Comparison of ENCODE assay signal across 14 cellular contexts in genomic region chr15:90552929-90553211, GRCh38. TPM values are rescaled to one million over a fixed set of nuclear protein-coding genes. Genes with fewer than 3 reads are reported as not detected.
A peak's percentile ranks its signal among the peaks of the same experiment; 100 is the strongest.
DNase-seq lines count a peak whose midpoint lies in the region; TF ChIP-seq lines count a peak whose summit lies in the region.
"Had no signal": no experiment of that assay in that cellular context is flagged by ENCODE, and none has a peak within 500 bp of the region (broad histone marks: within the 10 kb centered on the region; RNA-seq: fewer than 3 reads in every experiment).

No MANE protein-coding gene starts in this region.

- H3K27me3 ChIP-seq in Peyer's patch: no peaks in the 10 kb centered on the region
- H3K27me3 ChIP-seq in breast epithelium: no peaks in the 10 kb centered on the region
- H3K27me3 ChIP-seq in subcutaneous abdominal adipose tissue (ENCODE audit: control insufficient read depth in 5 of 5, insufficient read depth in 4 of 5, low read length in 5 of 5): no peaks in the 10 kb centered on the region
- H3K27me3 ChIP-seq: neural progenitor cell had no signal

- WGBS in mesodermal cell (ENCODE audit: insufficient coverage in 2 of 2), 2 experiments: no CpG with 5 or more reads among the region's 1 CpG

- H3K9ac ChIP-seq in subcutaneous abdominal adipose tissue (ENCODE audit: low read length in 5 of 5): peak overlapping the region in 2 of 5 donors; percentile 4 to 65
- H3K9ac ChIP-seq: neural progenitor cell had no signal

- DNase-seq in Peyer's patch (no peak), breast epithelium (ENCODE audit: low spot score in 2 of 2) (no peak), HuH-7 (ENCODE audit: low spot score) (no peak), AG08395 (ENCODE audit: low spot score) (no peak), Kasumi-1 (lab: John Stamatoyannopoulos, UW) (no peak)
- no peak for DNase-seq in effector CD8-positive, alpha-beta T cell (lab: John Stamatoyannopoulos, UW)
- DNase-seq: activated effector memory CD4-positive, alpha-beta T cell treated with anti-CD3 and anti-CD28 coated beads, Interleukin-2, amount 50 U/mL, for 16 hours; CD4-positive, alpha-beta T cell; GF-D8; NCI-H1092; NCI-H446 treated with DMSO at 0.1 percent for 48 hours had no signal

- H3K36me3 ChIP-seq in Peyer's patch: no peaks in the 10 kb centered on the region
- H3K36me3 ChIP-seq in breast epithelium: no peaks in the 10 kb centered on the region
- no peaks in the 10 kb centered on the region for H3K36me3 ChIP-seq in mesodermal cell (ENCODE audit: control insufficient read depth, insufficient read depth, low read length)
- peaks cover 0 to 12% (median 3%) of the 10 kb centered on the region in 5 donors for H3K36me3 ChIP-seq in subcutaneous abdominal adipose tissue (ENCODE audit: control insufficient read depth in 5 of 5, insufficient read depth in 5 of 5, low read length in 5 of 5)
- H3K36me3 ChIP-seq: neural progenitor cell had no signal

- TF ChIP-seq CTCF in Peyer's patch (IDR thresholded peaks at IDR 0.05) (no peak), breast epithelium (IDR thresholded peaks at IDR 0.05) (no peak)

- no peaks in the 10 kb centered on the region for H3K9me3 ChIP-seq in Peyer's patch
- H3K9me3 ChIP-seq in breast epithelium: no peaks in the 10 kb centered on the region
- no peaks in the 10 kb centered on the region for H3K9me3 ChIP-seq in mesodermal cell (ENCODE audit: control insufficient read depth, low read length)
- H3K9me3 ChIP-seq in subcutaneous abdominal adipose tissue (ENCODE audit: control insufficient read depth in 5 of 5, low read length in 5 of 5): no peaks in the 10 kb centered on the region

- intact Hi-C loops in breast epithelium (cut with DNase I; ENCODE audit: low total_unique reads): no loop called here

- H3K4me1 ChIP-seq in Peyer's patch (peaks cover 0 to 19% (median 2%) of the 10 kb centered on the region in 4 donors), breast epithelium (no peaks in the 10 kb centered on the region), mesodermal cell (ENCODE audit: control insufficient read depth, insufficient read depth, low read length, poor library complexity, severe bottlenecking) (peaks cover 19% of the 10 kb centered on the region), subcutaneous abdominal adipose tissue (ENCODE audit: control insufficient read depth in 5 of 5, insufficient read depth in 5 of 5, low read length in 5 of 5) (peaks cover 19 to 31% (median 26%) of the 10 kb centered on the region in 5 donors)

- no peak for TF ChIP-seq POLR2A in Peyer's patch (IDR thresholded peaks at IDR 0.05)
- no peak for TF ChIP-seq POLR2A in breast epithelium (IDR thresholded peaks at IDR 0.05)

- H3K4me3 ChIP-seq in Peyer's patch (no peak overlapping the region), breast epithelium (no peak overlapping the region), mesodermal cell (ENCODE audit: extremely low read depth, insufficient read depth, low read length, poor library complexity, severe bottlenecking) (no peak overlapping the region), subcutaneous abdominal adipose tissue (ENCODE audit: low read depth in 1 of 5, low read length in 5 of 5) (no peak overlapping the region)
- H3K4me3 ChIP-seq: neural progenitor cell had no signal

- H3K27ac ChIP-seq in Peyer's patch (peak overlapping the region in 3 of 4 donors; percentile 38 to 72 (median 44)), breast epithelium (peak overlapping the region; percentile 67 to 70), mesodermal cell (ENCODE audit: low read depth, low read length, severe bottlenecking) (peak overlapping the region; percentile 71), subcutaneous abdominal adipose tissue (ENCODE audit: low read depth, low read length) (peak overlapping the region; percentile 59)
- H3K27ac ChIP-seq: neural progenitor cell had no signal

RNA-seq across cellular contexts. Expression of gene CRTC3, which starts 23.1 kb away (rescaled TPM):
- total RNA-seq in Peyer's patch: 10 to 100 TPM; 19.8 to 33.1 (median 25.9) TPM
- 10 to 100 TPM; 29.4 to 40.6 (median 36.2) TPM for total RNA-seq in breast epithelium
- polyA plus RNA-seq in mesodermal cell (2013, experiment 1 of 2): 13.6 TPM
- polyA plus RNA-seq in mesodermal cell (2013, experiment 2 of 2): 12.4 TPM
